In genomic region chr3:45179163-45179562, GRCh38 we compare ENCODE assay signal across 2 cellular contexts.
A peak's percentile ranks its signal among the peaks of the same experiment; 100 is the strongest.
TF ChIP-seq lines count a peak whose summit lies in the region.

No MANE protein-coding gene starts in this region.

TF ChIP-seq in HEK293, 187 proteins besides CTCF, POLR2A, EP300 and RAD21 (continues in another document):
- TF ChIP-seq, protein P1, sequence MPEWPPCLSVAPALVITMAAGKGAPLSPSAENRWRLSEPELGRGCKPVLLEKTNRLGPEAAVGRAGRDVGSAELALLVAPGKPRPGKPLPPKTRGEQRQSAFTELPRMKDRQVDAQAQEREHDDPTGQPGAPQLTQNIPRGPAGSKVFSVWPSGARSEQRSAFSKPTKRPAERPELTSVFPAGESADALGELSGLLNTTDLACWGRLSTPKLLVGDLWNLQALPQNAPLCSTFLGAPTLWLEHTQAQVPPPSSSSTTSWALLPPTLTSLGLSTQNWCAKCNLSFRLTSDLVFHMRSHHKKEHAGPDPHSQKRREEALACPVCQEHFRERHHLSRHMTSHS (tag by site-specific recombination; IDR thresholded peaks at IDR 0.05): no peak
- TF ChIP-seq, protein P2, sequence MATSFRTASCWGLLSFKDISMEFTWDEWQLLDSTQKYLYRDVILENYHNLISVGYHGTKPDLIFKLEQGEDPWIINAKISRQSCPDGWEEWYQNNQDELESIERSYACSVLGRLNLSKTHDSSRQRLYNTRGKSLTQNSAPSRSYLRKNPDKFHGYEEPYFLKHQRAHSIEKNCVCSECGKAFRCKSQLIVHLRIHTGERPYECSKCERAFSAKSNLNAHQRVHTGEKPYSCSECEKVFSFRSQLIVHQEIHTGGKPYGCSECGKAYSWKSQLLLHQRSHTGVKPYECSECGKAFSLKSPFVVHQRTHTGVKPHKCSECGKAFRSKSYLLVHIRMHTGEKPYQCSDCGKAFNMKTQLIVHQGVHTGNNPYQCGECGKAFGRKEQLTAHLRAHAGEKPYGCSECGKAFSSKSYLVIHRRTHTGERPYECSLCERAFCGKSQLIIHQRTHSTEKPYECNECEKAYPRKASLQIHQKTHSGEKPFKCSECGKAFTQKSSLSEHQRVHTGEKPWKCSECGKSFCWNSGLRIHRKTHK (tag by site-specific recombination; IDR thresholded peaks at IDR 0.05): no peak
- peak; percentile 62 for TF ChIP-seq KLF17 (tag by site-specific recombination; IDR thresholded peaks at IDR 0.05)
- no peak for TF ChIP-seq ZNF521 (tag by site-specific recombination; IDR thresholded peaks at IDR 0.05)
- no peak for TF ChIP-seq ZBTB20 (tag by site-specific recombination; IDR thresholded peaks at IDR 0.05)
- no peak for TF ChIP-seq ZNF660 (tag by site-specific recombination; IDR thresholded peaks at IDR 0.05)
- no peak for TF ChIP-seq ZNF10 (tag by site-specific recombination; IDR thresholded peaks at IDR 0.05)
- TF ChIP-seq ZBTB10 (tag by site-specific recombination; IDR thresholded peaks at IDR 0.05): no peak
- no peak for TF ChIP-seq KLF7 (tag by site-specific recombination; IDR thresholded peaks at IDR 0.05; ENCODE audit: borderline replicate concordance)
- peak; percentile 56 for TF ChIP-seq ZNF398 (tag by site-specific recombination; IDR thresholded peaks at IDR 0.05)
- no peak for TF ChIP-seq ZNF157 (tag by site-specific recombination; IDR thresholded peaks at IDR 0.05)
- no peak for TF ChIP-seq PRDM1 (tag by site-specific recombination; IDR thresholded peaks at IDR 0.05)
- TF ChIP-seq GLI4 (tag by site-specific recombination; IDR thresholded peaks at IDR 0.05): no peak
- TF ChIP-seq ZNF274 (IDR thresholded peaks at IDR 0.05; ENCODE audit: low read length): no peak
- no peak for TF ChIP-seq ZNF274 (tag by site-specific recombination; IDR thresholded peaks at IDR 0.05; ENCODE audit: borderline replicate concordance)
- TF ChIP-seq ZFP3 (tag by site-specific recombination; IDR thresholded peaks at IDR 0.05; ENCODE audit: low read depth): no peak
- no peak for TF ChIP-seq PATZ1 (tag by site-specific recombination; IDR thresholded peaks at IDR 0.05)

TF ChIP-seq in GM12878, 131 proteins besides CTCF, POLR2A, EP300 and RAD21:
- TF ChIP-seq MEF2B (IDR thresholded peaks at IDR 0.05; ENCODE audit: partially characterized antibody, poor library complexity, severe bottlenecking): peak; percentile 34
- no peak for TF ChIP-seq HSF1 (IDR thresholded peaks at IDR 0.05; ENCODE audit: low read depth, low read length)
